Comparison of ENCODE assay signal across 10 cellular contexts in the genomic region with DNA sequence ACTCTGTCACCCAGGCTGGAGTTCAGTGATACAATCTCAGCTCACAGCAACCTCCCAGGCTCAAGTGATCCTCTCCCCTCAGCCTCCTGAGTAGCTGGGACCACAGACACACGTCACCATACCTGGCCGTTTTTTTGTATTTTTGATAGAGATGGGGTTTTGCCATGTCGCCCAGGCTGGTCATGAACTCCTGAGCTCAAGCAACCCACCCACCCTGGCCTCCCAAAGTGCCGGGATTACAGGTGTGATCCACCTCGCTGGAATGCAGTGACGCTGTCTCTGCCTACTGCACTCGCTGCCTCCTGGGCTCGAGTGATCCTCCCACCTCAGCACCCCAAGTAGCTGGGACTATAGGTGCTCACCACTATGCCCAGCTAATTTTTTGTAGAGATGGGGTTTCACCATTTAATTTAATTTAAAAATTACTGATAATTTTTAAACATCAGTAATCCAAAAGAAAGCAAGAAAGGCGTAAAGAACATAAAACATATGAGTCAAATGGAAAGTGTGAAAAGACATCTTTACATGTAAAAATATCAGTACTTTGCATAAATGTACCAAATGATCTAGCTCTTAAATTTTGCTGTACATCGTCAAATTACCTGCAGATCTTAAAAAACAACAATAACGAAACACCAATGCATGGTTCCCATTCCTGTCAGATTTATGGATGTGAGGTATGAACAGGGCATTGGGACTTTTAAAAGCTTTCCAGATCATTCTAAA. TPM values are rescaled to one million over a fixed set of nuclear protein-coding genes. Genes with fewer than 3 reads are reported as not detected.
DNase-seq lines count a peak whose midpoint lies in the region; ATAC-seq and TF ChIP-seq lines count a peak whose summit lies in the region.
"Had no signal": no experiment of that assay in that cellular context is flagged by ENCODE, and none has a peak within 500 bp of the region (broad histone marks: within the 10 kb centered on the region; RNA-seq: fewer than 3 reads in every experiment).

No MANE protein-coding gene starts in this region.

- no peak overlapping the region for H3K27ac ChIP-seq in CD4-positive, alpha-beta memory T cell (ENCODE audit: low read depth, low read length)
- no peak overlapping the region for H3K27ac ChIP-seq in A673 (ENCODE audit: low read depth, low read length, poor library complexity, severe bottlenecking)
- H3K27ac ChIP-seq: suprapubic skin had no signal

- peak overlapping the region; percentile 53 to 96 (median 74) for H3K4me3 Mint-ChIP-seq in CD4-positive, alpha-beta memory T cell
- H3K4me3 Mint-ChIP-seq in activated CD4-positive, alpha-beta memory T cell treated with anti-CD3 and anti-CD28 coated beads for 36 hours, result peak overlapping the region; percentile 4
- peak overlapping the region in 9 of 10 donors; percentile 18 to 96 (median 92) for H3K4me3 Mint-ChIP-seq in naive thymus-derived CD8-positive, alpha-beta T cell

- ATAC-seq in naive thymus-derived CD8-positive, alpha-beta T cell, result no peak
- ATAC-seq in GM19035 (IDR thresholded peaks at IDR 0.05; ENCODE audit: unreplicated experiment), result no peak

- peaks cover 8 to 29% of the 10 kb centered on the region in 2 donors for H3K36me3 Mint-ChIP-seq in CD4-positive, alpha-beta memory T cell
- H3K36me3 Mint-ChIP-seq in activated CD4-positive, alpha-beta memory T cell treated with anti-CD3 and anti-CD28 coated beads for 36 hours, result peaks cover 15% of the 10 kb centered on the region
- H3K36me3 Mint-ChIP-seq in naive thymus-derived CD8-positive, alpha-beta T cell, result peaks cover 0 to 35% (median 7%) of the 10 kb centered on the region in 3 donors

- H3K4me1 Mint-ChIP-seq in CD4-positive, alpha-beta memory T cell, result peaks cover 27 to 66% (median 45%) of the 10 kb centered on the region in 4 donors
- H3K4me1 Mint-ChIP-seq in activated CD4-positive, alpha-beta memory T cell treated with anti-CD3 and anti-CD28 coated beads for 36 hours (ENCODE audit: low read depth), result peaks cover 38% of the 10 kb centered on the region
- peaks cover 22 to 55% (median 48%) of the 10 kb centered on the region in 4 donors for H3K4me1 Mint-ChIP-seq in naive thymus-derived CD8-positive, alpha-beta T cell

- H3K36me3 ChIP-seq in CD4-positive, alpha-beta memory T cell (ENCODE audit: insufficient read depth, low read length), result peaks cover 6% of the 10 kb centered on the region
- H3K36me3 ChIP-seq in A673 (ENCODE audit: insufficient read depth, low read length, poor library complexity, severe bottlenecking), result no peaks in the 10 kb centered on the region

- no peaks in the 10 kb centered on the region for H3K9me3 ChIP-seq in CD4-positive, alpha-beta memory T cell (ENCODE audit: control insufficient read depth in 1 of 2, low read length in 2 of 2)
- no peaks in the 10 kb centered on the region for H3K9me3 ChIP-seq in A673 (ENCODE audit: low read depth, low read length, poor library complexity, severe bottlenecking)
- H3K9me3 ChIP-seq: suprapubic skin had no signal

- CTCF ChIA-PET in CD4-positive, alpha-beta memory T cell (lab: Charles Lee; ENCODE audit: partially characterized antibody), result interaction anchor here (0.7 to 9.7 kb wide), 6 partner anchors 11 to 163 kb away, joined by 3 to 89 read pairs (median 4); no protein-coding TSS in a partner anchor
- CTCF ChIA-PET in activated CD4-positive, alpha-beta memory T cell treated with anti-CD3 and anti-CD28 coated beads for 36 hours (lab: Charles Lee), result interaction anchor here (0.8 to 3.3 kb wide), 4 partner anchors 13 to 163 kb away, joined by 3 to 53 read pairs (median 4); no protein-coding TSS in a partner anchor
- CTCF ChIA-PET in A673 (lab: Charles Lee), result no interaction called here

- intact Hi-C loops in CD4-positive, alpha-beta memory T cell (cut with micrococcal nuclease), result loop anchor here (5.0 to 10.0 kb wide), 4 partner anchors 245 to 1605 kb away; a partner anchor contains a TSS
- intact Hi-C loops in activated CD4-positive, alpha-beta memory T cell treated with anti-CD3 and anti-CD28 coated beads for 36 hours (cut with micrococcal nuclease), result loop anchor here (2.0 to 10.0 kb wide), 3 partner anchors 17 to 285 kb away; no protein-coding TSS in a partner anchor
- intact Hi-C loops in A673 (cut with micrococcal nuclease; ENCODE audit: unreplicated experiment), result no loop called here

- POLR2A ChIA-PET in CD4-positive, alpha-beta memory T cell (lab: Charles Lee; ENCODE audit: partially characterized antibody), result no interaction called here
- POLR2A ChIA-PET in activated CD4-positive, alpha-beta memory T cell treated with anti-CD3 and anti-CD28 coated beads for 36 hours (lab: Charles Lee), result interaction anchor here (0.6 kb wide), 1 partner anchor 164 kb away, joined by 3 read pairs; no protein-coding TSS in a partner anchor
- POLR2A ChIA-PET in naive thymus-derived CD8-positive, alpha-beta T cell (lab: Charles Lee), result interaction anchor here (1.1 to 1.3 kb wide), 2 partner anchors 98 to 236 kb away, joined by 3 read pairs; no protein-coding TSS in a partner anchor
- POLR2A ChIA-PET in A673 (lab: Charles Lee; ENCODE audit: low non-redundant PET), result no interaction called here

- TF ChIP-seq CTCF in GM12865 (IDR thresholded peaks at IDR 0.05; ENCODE audit: insufficient read depth, low read depth, low read length, missing control alignments) (no peak), A673 (conservative IDR thresholded peaks at IDR 0.05; ENCODE audit: low read depth, low read length) (no peak)

- H3K27me3 Mint-ChIP-seq in CD4-positive, alpha-beta memory T cell, result no peaks in the 10 kb centered on the region
- no peaks in the 10 kb centered on the region for H3K27me3 Mint-ChIP-seq in activated CD4-positive, alpha-beta memory T cell treated with anti-CD3 and anti-CD28 coated beads for 36 hours
- H3K27me3 Mint-ChIP-seq in naive thymus-derived CD8-positive, alpha-beta T cell, result no peaks in the 10 kb centered on the region

- H3K4me1 ChIP-seq in CD4-positive, alpha-beta memory T cell (ENCODE audit: insufficient read depth, low read length), result peaks cover 39% of the 10 kb centered on the region
- peaks cover 8% of the 10 kb centered on the region for H3K4me1 ChIP-seq in A673 (ENCODE audit: insufficient read depth, low read length, poor library complexity, severe bottlenecking)

- no peak for DNase-seq in CD4-positive, alpha-beta memory T cell
- DNase-seq in GM12865 (ENCODE audit: low read depth) (no peak), A673 (ENCODE audit: low spot score) (no peak), UCSD-AML1 (lab: John Stamatoyannopoulos, UW; ENCODE audit: unreplicated experiment) (no peak)
- DNase-seq in activated CD4-positive, alpha-beta memory T cell treated with anti-CD3 and anti-CD28 coated beads for 36 hours, result no peak
- no peak for DNase-seq in naive thymus-derived CD8-positive, alpha-beta T cell
- DNase-seq: DMS 273 treated with DMSO at 0.1 percent for 48 hours, NCI-H187 treated with DMSO at 0.1 percent for 48 hours had no signal

- no peak overlapping the region for H3K4me3 ChIP-seq in CD4-positive, alpha-beta memory T cell (ENCODE audit: low read length in 2 of 2)
- peak overlapping the region; percentile 89 for H3K4me3 ChIP-seq in GM12865 (ENCODE audit: low read depth, low read length)
- H3K4me3 ChIP-seq in A673 (ENCODE audit: low read depth, low read length, poor library complexity, severe bottlenecking), result no peak overlapping the region

- peaks cover 0 to 3% (median 0%) of the 10 kb centered on the region in 8 donors for H3K9me3 Mint-ChIP-seq in CD4-positive, alpha-beta memory T cell
- H3K9me3 Mint-ChIP-seq in activated CD4-positive, alpha-beta memory T cell treated with anti-CD3 and anti-CD28 coated beads for 36 hours, result no peaks in the 10 kb centered on the region
- no peaks in the 10 kb centered on the region for H3K9me3 Mint-ChIP-seq in naive thymus-derived CD8-positive, alpha-beta T cell

- no TSS peak for BruUV-seq in A673 (replicated peaks; lab: Mats Ljungman, UMichigan)

- H3K27ac Mint-ChIP-seq in CD4-positive, alpha-beta memory T cell, result peak overlapping the region in 4 of 7 donors; percentile 47 to 82 (median 55)
- H3K27ac Mint-ChIP-seq in activated CD4-positive, alpha-beta memory T cell treated with anti-CD3 and anti-CD28 coated beads for 36 hours, result no peak overlapping the region
- H3K27ac Mint-ChIP-seq in naive thymus-derived CD8-positive, alpha-beta T cell, result peak overlapping the region in 6 of 10 donors; percentile 11 to 98 (median 44)

- H3K27me3 ChIP-seq in CD4-positive, alpha-beta memory T cell (ENCODE audit: insufficient read depth, low read length), result no peaks in the 10 kb centered on the region
- no peaks in the 10 kb centered on the region for H3K27me3 ChIP-seq in A673 (replicated peaks; ENCODE audit: insufficient read depth, low read depth, low read length, poor library complexity)
- H3K27me3 ChIP-seq: suprapubic skin had no signal

RNA-seq across cellular contexts. Expression of a gene that starts 2.8 kb away (rescaled TPM):
- 10 to 100 TPM; 28.3 to 29.1 TPM for total RNA-seq in CD4-positive, alpha-beta memory T cell
- polyA plus RNA-seq in CD4-positive, alpha-beta memory T cell, result 1 to 10 TPM; 2.0 to 9.2 TPM
- total RNA-seq in activated CD4-positive, alpha-beta memory T cell treated with anti-CD3 and anti-CD28 coated beads for 36 hours, result 10 to 100 TPM; 14.4 to 15.6 TPM
- 10 to 100 TPM; 24.3 to 25.6 TPM for total RNA-seq in naive thymus-derived CD8-positive, alpha-beta T cell
- polyA plus RNA-seq in naive thymus-derived CD8-positive, alpha-beta T cell, result 1 to 10 TPM; 4.6 to 8.4 (median 5.7) TPM
- total RNA-seq in A673 (2021), result 23.4 and 24.8 TPM in 2 replicates

Comparison
In these comparisons a context has a peak if more than half of its experiments do, and no peak if none do; other contexts are left out.
1. H3K4me3 Mint-ChIP-seq: peak in every context shown above with its lines; median percentile 92 in naive thymus-derived CD8-positive, alpha-beta T cell; 74 in CD4-positive, alpha-beta memory T cell; 4 in activated CD4-positive, alpha-beta memory T cell treated with anti-CD3 and anti-CD28 coated beads for 36 hours.
2. POLR2A ChIA-PET loops: an anchor here in activated CD4-positive, alpha-beta memory T cell treated with anti-CD3 and anti-CD28 coated beads for 36 hours (0.6 kb wide) and naive thymus-derived CD8-positive, alpha-beta T cell (1.1 to 1.3 kb wide); none called in CD4-positive, alpha-beta memory T cell and A673.